In genomic region chr13:20125129-20125782, GRCh38 we compare ENCODE assay signal across 12 cellular contexts. TPM values are rescaled to one million over a fixed set of nuclear protein-coding genes. Genes with fewer than 3 reads are reported as not detected.
A peak's percentile ranks its signal among the peaks of the same experiment; 100 is the strongest.
DNase-seq lines count a peak whose midpoint lies in the region; ATAC-seq, FAIRE-seq and TF ChIP-seq lines count a peak whose summit lies in the region.
"Had no signal": no experiment of that assay in that cellular context is flagged by ENCODE, and none has a peak within 500 bp of the region (broad histone marks: within the 10 kb centered on the region; RNA-seq: fewer than 3 reads in every experiment).

No MANE protein-coding gene starts in this region.

- no peaks in the 10 kb centered on the region for H4K20me1 ChIP-seq in astrocyte (ENCODE audit: insufficient read depth, low read length)

- H3K27me3 Mint-ChIP-seq in astrocyte (ENCODE audit: low read depth, unreplicated experiment) = peaks cover 21% of the 10 kb centered on the region

- intact Hi-C loops in Right ventricle myocardium superior (cut with DNase I) = loop anchor here (5.0 kb wide), 1 partner anchor 37 kb away; the partner anchor contains the start of gene GJA3

- no peak overlapping the region for H3K4me2 ChIP-seq in astrocyte (ENCODE audit: low read length)

- H3K4me1 ChIP-seq in right atrium auricular region = peaks cover 0 to 37% of the 10 kb centered on the region in 2 donors
- H3K4me1 ChIP-seq in astrocyte (ENCODE audit: insufficient read depth, low read length) = peaks cover 24% of the 10 kb centered on the region

- no peaks in the 10 kb centered on the region for H3K36me3 Mint-ChIP-seq in astrocyte (ENCODE audit: low read depth, unreplicated experiment)
- H3K36me3 Mint-ChIP-seq: stimulated activated naive B cell treated with anti-CD40 and anti-IgM and Interleukin-4, amounts not matched to agents 10 μg/mL and 1 μg/mL and 100 μg/mL, for 72 hours had no signal

- no peaks in the 10 kb centered on the region for H3K27me3 ChIP-seq in right atrium auricular region
- H3K27me3 ChIP-seq in astrocyte (ENCODE audit: insufficient read depth, low read length) = peaks cover 11% of the 10 kb centered on the region

- no peaks in the 10 kb centered on the region for H3K79me2 ChIP-seq in astrocyte (ENCODE audit: insufficient read depth, low read length)

- H2AFZ ChIP-seq in astrocyte (ENCODE audit: low read depth, low read length) = no peak overlapping the region

- H3K9ac ChIP-seq in astrocyte (ENCODE audit: low read length) = no peak overlapping the region

- no peak overlapping the region for H3K27ac Mint-ChIP-seq in astrocyte (ENCODE audit: unreplicated experiment)
- H3K27ac Mint-ChIP-seq: stimulated activated naive B cell treated with anti-CD40 and anti-IgM and Interleukin-4, amounts not matched to agents 10 μg/mL and 1 μg/mL and 100 μg/mL, for 72 hours had no signal

- peaks cover 1% of the 10 kb centered on the region for H3K9me3 Mint-ChIP-seq in astrocyte (ENCODE audit: unreplicated experiment)
- H3K9me3 Mint-ChIP-seq: stimulated activated naive B cell treated with anti-CD40 and anti-IgM and Interleukin-4, amounts not matched to agents 10 μg/mL and 1 μg/mL and 100 μg/mL, for 72 hours had no signal

- ATAC-seq in Right ventricle myocardium superior (ENCODE audit: poor library complexity) = no peak
- ATAC-seq: stimulated activated naive B cell treated with anti-CD40 and anti-IgM and Interleukin-4, amounts not matched to agents 10 μg/mL and 1 μg/mL and 100 μg/mL, for 72 hours had no signal

- H3K36me3 ChIP-seq in right atrium auricular region (no peaks in the 10 kb centered on the region), astrocyte (ENCODE audit: insufficient read depth, low read length) (no peaks in the 10 kb centered on the region)

- no peak overlapping the region for H3K4me3 ChIP-seq in right atrium auricular region
- no peak overlapping the region for H3K4me3 ChIP-seq in astrocyte (ENCODE audit: insufficient read depth, low read depth, low read length)

- TF ChIP-seq CTCF in right atrium auricular region (IDR thresholded peaks at IDR 0.05) (no peak), astrocyte (IDR thresholded peaks at IDR 0.05; ENCODE audit: insufficient read depth, low read depth, low read length) (no peak)

- peak overlapping the region; percentile 95 to 96 for H3K27ac ChIP-seq in right atrium auricular region
- H3K27ac ChIP-seq in astrocyte (ENCODE audit: low read depth, low read length) = no peak overlapping the region

- DNase-seq in right atrium auricular region (ENCODE audit: low spot score) = no peak
- no peak for DNase-seq in Right ventricle myocardium superior
- peak; percentile 75 for DNase-seq in astrocyte (ENCODE audit: low read depth)
- no peak for DNase-seq in frontal cortex (ENCODE audit: low spot score in 2 of 2)
- DNase-seq in urothelium cell line (ENCODE audit: low spot score) = peak; percentile 14
- no peak for DNase-seq in NCI-H187 treated with DMSO at 0.1 percent for 48 hours (lab: John Stamatoyannopoulos, UW)
- DNase-seq in GF-D8 (lab: John Stamatoyannopoulos, UW) = no peak
- no peak for DNase-seq in NCI-H345 treated with DMSO at 0.1 percent for 48 hours (lab: John Stamatoyannopoulos, UW; ENCODE audit: unreplicated experiment)
- DNase-seq: activated CD4-positive, alpha-beta T cell treated with anti-CD3 and anti-CD28 coated beads for 48 hours; activated naive CD4-positive, alpha-beta T cell treated with anti-CD3 and anti-CD28 coated beads, Interleukin-2, amount 50 U/mL, for 16 hours; SHP77; stimulated activated naive B cell treated with anti-CD40 and anti-IgM and Interleukin-4, amounts not matched to agents 10 μg/mL and 1 μg/mL and 100 μg/mL, for 72 hours had no signal

- peak; percentile 17 for FAIRE-seq in astrocyte (lab: Jason Lieb, UNC)
- peak; percentile 88 for FAIRE-seq in frontal cortex (lab: Jason Lieb, UNC)
- no peak for FAIRE-seq in urothelium cell line (lab: Jason Lieb, UNC)

- no peak overlapping the region for H3K4me3 Mint-ChIP-seq in astrocyte (ENCODE audit: unreplicated experiment)
- H3K4me3 Mint-ChIP-seq: stimulated activated naive B cell treated with anti-CD40 and anti-IgM and Interleukin-4, amounts not matched to agents 10 μg/mL and 1 μg/mL and 100 μg/mL, for 72 hours had no signal

- H3K9me3 ChIP-seq in right atrium auricular region (no peaks in the 10 kb centered on the region), astrocyte (ENCODE audit: insufficient read depth, low read depth, low read length) (no peaks in the 10 kb centered on the region)

- H3K4me1 Mint-ChIP-seq in astrocyte (ENCODE audit: low read depth, unreplicated experiment) = peaks cover 6% of the 10 kb centered on the region

RNA-seq across cellular contexts. Expression of gene GJA3, which starts 35.6 kb away (rescaled TPM):
- total RNA-seq in right atrium auricular region (1 to 10 TPM; 3.2 to 8.5 TPM), Right ventricle myocardium superior (13.9 TPM), astrocyte (0.59 and 0.72 TPM in 2 replicates), frontal cortex (not detected)

Comparison
In these comparisons a context has a peak if more than half of its experiments do, and no peak if none do; other contexts are left out.
1. DNase-seq: peak in astrocyte (single experiment) and urothelium cell line (single experiment); none in right atrium auricular region (single experiment), Right ventricle myocardium superior (single experiment), frontal cortex (0 of 2), NCI-H187 treated with DMSO at 0.1 percent for 48 hours (single experiment), GF-D8 (single experiment) and NCI-H345 treated with DMSO at 0.1 percent for 48 hours (single experiment).